31 cellular contexts compared by ENCODE assay signal in the genomic region with DNA sequence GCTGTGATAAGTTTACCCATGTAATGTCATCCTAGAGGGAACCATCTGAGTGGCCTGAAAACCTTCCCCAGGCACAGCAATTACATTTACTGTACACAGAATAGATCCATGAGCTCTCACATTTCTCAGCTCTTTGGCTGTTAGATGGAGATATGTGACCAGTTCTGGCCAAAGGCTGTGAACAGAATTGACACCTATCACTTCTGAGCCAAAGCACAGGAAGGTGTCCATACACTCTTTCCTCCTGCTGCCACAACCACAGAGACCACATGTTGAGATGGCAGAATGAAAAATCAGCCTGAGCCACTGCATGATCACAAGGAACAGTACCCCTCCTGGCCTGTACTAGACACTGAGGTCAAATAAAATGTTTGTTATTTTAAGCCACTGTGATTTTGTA. TPM values are rescaled to one million over a fixed set of nuclear protein-coding genes. Genes with fewer than 3 reads are reported as not detected.
"Had no signal": no experiment of that assay in that cellular context is flagged by ENCODE, and none has a peak within 500 bp of the region (broad histone marks: within the 10 kb centered on the region; RNA-seq: fewer than 3 reads in every experiment).

No MANE protein-coding gene starts in this region.

- DNase-seq: glutamatergic neuron; heart left ventricle; hypothalamus; kidney glomerular epithelial cell; left cardiac atrium; left lung; lower lobe of right lung; mammary epithelial cell; mesenchymal stem cell; naive B cell; nephron progenitor cell; ovary; right cardiac atrium; stimulated activated CD4-positive, alpha-beta T cell treated with anti-CD3 and anti-CD28 coated beads, Interleukin-12 subunit alpha, Interleukin-12 subunit beta, amount 100 ng/mL, for 4 hours; stimulated activated CD4-positive, alpha-beta T cell treated with anti-CD3 and anti-CD28 coated beads, Interleukin-15, amount 100 ng/mL, for 24 hours; stimulated activated CD4-positive, alpha-beta T cell treated with anti-CD3 and anti-CD28 coated beads, Interleukin-2, amount 100 ng/mL, for 24 hours; stimulated activated CD4-positive, alpha-beta T cell treated with anti-CD3 and anti-CD28 coated beads, Interleukin-4, amount 100 ng/mL, for 1 hour; stimulated activated naive CD4-positive, alpha-beta T cell; stomach; testis; thyroid gland; transverse colon; upper lobe of left lung had no signal

- H3K9me3 ChIP-seq: lower lobe of right lung, ovary, testis, thyroid gland, vagina had no signal

- H3K27me3 Mint-ChIP-seq: naive B cell, progenitor cell of endocrine pancreas had no signal

- H3K4me3 Mint-ChIP-seq: nephron progenitor cell had no signal

- ATAC-seq: heart left ventricle, left cardiac atrium, left lung, lower lobe of right lung, right cardiac atrium, sciatic nerve had no signal

- H3K27ac Mint-ChIP-seq: naive B cell, nephron progenitor cell, progenitor cell of endocrine pancreas had no signal

RNA-seq across cellular contexts. Expression of gene ATOH7, which starts 44.3 kb away (rescaled TPM):
- total RNA-seq: left cardiac atrium, left lung, lower lobe of right lung, mammary epithelial cell, mucosa of gallbladder, omental fat pad, pulmonary artery endothelial cell, right cardiac atrium, stomach, thyroid gland, upper lobe of left lung, urinary bladder, vagina had no signal
- polyA plus RNA-seq: heart left ventricle, keratinocyte had no signal
